ENCODE assay signal across 23 cellular contexts in genomic region chr1:237619553-237619952, GRCh38.
"Had no signal": no experiment of that assay in that cellular context is flagged by ENCODE, and none has a peak within 500 bp of the region (broad histone marks: within the 10 kb centered on the region; RNA-seq: fewer than 3 reads in every experiment).

No MANE protein-coding gene starts in this region.

- H3K4me3 ChIP-seq: left ventricle myocardium inferior, lung, pancreas, prostate gland, sigmoid colon, spleen, suprapubic skin, thoracic aorta, tibial artery, uterus had no signal

- H3K9me3 ChIP-seq: pancreas, prostate gland, thoracic aorta, tibial artery, uterus had no signal

- FAIRE-seq: islet of Langerhans, pancreas, small intestine had no signal

- H3K27me3 ChIP-seq: pancreas, sigmoid colon, spleen, suprapubic skin, tibial artery, uterus had no signal

- DNase-seq: hypothalamus; immature natural killer cell; left ventricle myocardium inferior; naive thymus-derived CD8-positive, alpha-beta T cell; nucleus accumbens; pancreas; posterior cingulate gyrus; retina; right cardiac atrium; sigmoid colon; small intestine; spleen; stimulated activated CD4-positive, alpha-beta T cell treated with anti-CD3 and anti-CD28 coated beads, Interleukin-4, amount 100 ng/mL, for 24 hours; stimulated activated naive CD4-positive, alpha-beta T cell; tibial artery; trophoblast cell; uterus had no signal

- ATAC-seq: naive thymus-derived CD8-positive, alpha-beta T cell; pancreas; right cardiac atrium; stimulated activated effector memory CD8-positive, alpha-beta T cell treated with anti-CD3 and anti-CD28 coated beads, Interleukin-12 subunit alpha, Interleukin-12 subunit beta, amount 100 ng/mL, for 72 hours had no signal

- H3K4me1 ChIP-seq: pancreas, prostate gland, sigmoid colon, spleen, suprapubic skin, tibial artery, uterus had no signal

- H3K36me3 ChIP-seq: prostate gland, spleen, suprapubic skin, uterus had no signal

- H3K27ac ChIP-seq: left ventricle myocardium inferior, pancreas, prostate gland, sigmoid colon, spleen, suprapubic skin, thoracic aorta, tibial artery, uterus had no signal
